9 cellular contexts compared by ENCODE assay signal in genomic region chr19:5225486-5226345, GRCh38.
DNase-seq lines count a peak whose midpoint lies in the region; ATAC-seq and TF ChIP-seq lines count a peak whose summit lies in the region.
"Had no signal": no experiment of that assay in that cellular context is flagged by ENCODE, and none has a peak within 500 bp of the region (broad histone marks: within the 10 kb centered on the region; RNA-seq: fewer than 3 reads in every experiment).

No MANE protein-coding gene starts in this region.

- no peak for ATAC-seq in activated CD8-positive, alpha-beta memory T cell treated with anti-CD3 and anti-CD28 coated beads, Interleukin-2, amount 10 ng/mL, durations not matched to agents 7 days and 5 days

- no peak overlapping the region for H3K4me2 ChIP-seq in parathyroid adenoma (ENCODE audit: low read length)

- H3K27me3 ChIP-seq in parathyroid adenoma (ENCODE audit: control insufficient read depth, insufficient read depth, low read length) = no peaks in the 10 kb centered on the region

- H3K27ac ChIP-seq in parathyroid adenoma = no peak overlapping the region

- peaks cover 14% of the 10 kb centered on the region for H3K27me3 Mint-ChIP-seq in activated CD8-positive, alpha-beta memory T cell treated with anti-CD3 and anti-CD28 coated beads, Interleukin-2, amount 10 ng/mL, durations not matched to agents 7 days and 5 days

- CTCF ChIA-PET in activated CD8-positive, alpha-beta memory T cell treated with anti-CD3 and anti-CD28 coated beads, Interleukin-2, amount 10 ng/mL, durations not matched to agents 7 days and 5 days (lab: Charles Lee) = interaction anchor here (1.7 kb wide), 1 partner anchor 10 kb away, joined by 3 read pairs; no protein-coding TSS in a partner anchor

- no peaks in the 10 kb centered on the region for H3K9me3 ChIP-seq in parathyroid adenoma (ENCODE audit: control insufficient read depth, low read length)

- H3K4me3 Mint-ChIP-seq in activated CD8-positive, alpha-beta memory T cell treated with anti-CD3 and anti-CD28 coated beads, Interleukin-2, amount 10 ng/mL, durations not matched to agents 7 days and 5 days = no peak overlapping the region

- TF ChIP-seq CTCF in GM12865 (IDR thresholded peaks at IDR 0.05; ENCODE audit: insufficient read depth, low read depth, low read length, missing control alignments) (peak; percentile 54), choroid plexus epithelial cell (conservative IDR thresholded peaks at IDR 0.05; ENCODE audit: low read depth, low read length) (peak; percentile 69), parathyroid adenoma (IDR thresholded peaks at IDR 0.05) (peak; percentile 22)

- no peaks in the 10 kb centered on the region for H3K79me2 ChIP-seq in parathyroid adenoma

- H3K27ac Mint-ChIP-seq in activated CD8-positive, alpha-beta memory T cell treated with anti-CD3 and anti-CD28 coated beads, Interleukin-2, amount 10 ng/mL, durations not matched to agents 7 days and 5 days = no peak overlapping the region

- H3K9ac ChIP-seq in parathyroid adenoma = no peak overlapping the region

- no peak overlapping the region for H2AFZ ChIP-seq in parathyroid adenoma

- H3K36me3 Mint-ChIP-seq in activated CD8-positive, alpha-beta memory T cell treated with anti-CD3 and anti-CD28 coated beads, Interleukin-2, amount 10 ng/mL, durations not matched to agents 7 days and 5 days = no peaks in the 10 kb centered on the region

- no peaks in the 10 kb centered on the region for H3K4me1 ChIP-seq in parathyroid adenoma

- H3K4me1 Mint-ChIP-seq in activated CD8-positive, alpha-beta memory T cell treated with anti-CD3 and anti-CD28 coated beads, Interleukin-2, amount 10 ng/mL, durations not matched to agents 7 days and 5 days = no peaks in the 10 kb centered on the region

- H3K9me3 Mint-ChIP-seq in activated CD8-positive, alpha-beta memory T cell treated with anti-CD3 and anti-CD28 coated beads, Interleukin-2, amount 10 ng/mL, durations not matched to agents 7 days and 5 days (ENCODE audit: low read depth) = no peaks in the 10 kb centered on the region

- H3K36me3 ChIP-seq in parathyroid adenoma (ENCODE audit: control insufficient read depth, insufficient read depth, low read length) = no peaks in the 10 kb centered on the region

- DNase-seq in GM12865 (ENCODE audit: low read depth) (no peak), NAMALWA (ENCODE audit: low spot score) (peak; percentile 38), choroid plexus epithelial cell (ENCODE audit: low read depth) (peak; percentile 6), activated gamma-delta T cell treated with Interleukin-2 at 50 U/mL for 16 hours (no peak)
- DNase-seq in activated CD4-positive, CD25-positive, alpha-beta regulatory T cell (lab: John Stamatoyannopoulos, UW) = no peak
- DNase-seq in activated CD8-positive, alpha-beta memory T cell treated with anti-CD3 and anti-CD28 coated beads, Interleukin-2, amount 10 ng/mL, durations not matched to agents 7 days and 5 days = no peak
- DNase-seq: activated CD4-positive, alpha-beta T cell treated with anti-CD3 and anti-CD28 coated beads for 1 hour; erythroblast had no signal

- H3K4me3 ChIP-seq in GM12865 (ENCODE audit: low read depth, low read length) = no peak overlapping the region
- H3K4me3 ChIP-seq in choroid plexus epithelial cell (ENCODE audit: low read depth, low read length) = no peak overlapping the region
- H3K4me3 ChIP-seq in parathyroid adenoma (ENCODE audit: low read depth, low read length) = no peak overlapping the region

Comparison
In these comparisons a context has a peak if more than half of its experiments do, and no peak if none do; other contexts are left out.
1. DNase-seq: peak in NAMALWA (single experiment) and choroid plexus epithelial cell (single experiment); none in GM12865 (single experiment), activated gamma-delta T cell treated with Interleukin-2 at 50 U/mL for 16 hours (single experiment), activated CD4-positive, CD25-positive, alpha-beta regulatory T cell (0 of 4) and activated CD8-positive, alpha-beta memory T cell treated with anti-CD3 and anti-CD28 coated beads, Interleukin-2, amount 10 ng/mL, durations not matched to agents 7 days and 5 days (single experiment).
2. Peak in every context shown above with its lines, with median percentiles within 50 percentile points of each other: CTCF ChIP-seq.